32 cellular contexts compared by ENCODE assay signal in the genomic region with DNA sequence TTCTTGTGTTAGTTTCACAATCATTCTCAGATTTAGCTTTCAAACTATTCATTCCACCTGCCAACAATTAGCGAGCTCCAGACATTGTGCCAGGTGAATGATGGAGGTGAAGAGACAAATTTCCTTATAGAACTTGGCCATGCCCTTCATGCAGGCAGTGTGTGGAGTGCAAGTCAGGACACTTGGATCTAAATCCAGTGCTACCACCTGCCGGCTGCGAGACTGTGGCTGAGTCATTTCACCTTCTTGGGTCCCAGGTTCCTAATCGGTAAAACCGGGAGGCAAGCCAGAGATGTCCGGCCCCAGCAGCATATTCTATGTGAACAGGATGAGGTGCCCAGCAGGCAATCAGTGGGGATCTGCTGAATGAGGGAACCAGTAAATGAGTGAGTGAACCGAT. TPM values are rescaled to one million over a fixed set of nuclear protein-coding genes. Genes with fewer than 3 reads are reported as not detected.
A peak's percentile ranks its signal among the peaks of the same experiment; 100 is the strongest.
DNase-seq lines count a peak whose midpoint lies in the region; ATAC-seq, FAIRE-seq and TF ChIP-seq lines count a peak whose summit lies in the region.
"Had no signal": no experiment of that assay in that cellular context is flagged by ENCODE, and none has a peak within 500 bp of the region (broad histone marks: within the 10 kb centered on the region; RNA-seq: fewer than 3 reads in every experiment).

No MANE protein-coding gene starts in this region.

- peaks cover 19% of the 10 kb centered on the region for H3K27me3 Mint-ChIP-seq in nephron progenitor cell (ENCODE audit: low read depth, poor library complexity)
- H3K27me3 Mint-ChIP-seq: activated B cell treated with CpG ODN at 0.5 μM for 24 hours had no signal

- H3K36me3 ChIP-seq in K562 (ENCODE audit: control insufficient read depth, insufficient read depth, low read length) (no peaks in the 10 kb centered on the region), keratinocyte (ENCODE audit: control insufficient read depth in 2 of 2, extremely low read depth in 1 of 2, insufficient read depth in 2 of 2, low read length in 2 of 2) (no peaks in the 10 kb centered on the region)
- H3K36me3 ChIP-seq: BLaER1 treated with 17β-estradiol and CSF1 and Interleukin-3, amounts not matched to agents 10 nM and 100 nM; HAP-1; SJSA1; tibial artery had no signal

- H3K27ac ChIP-seq in K562 (ENCODE audit: extremely low read depth, low read depth, low read length) (no peak overlapping the region; the same call in 2 of the 3 replicates), keratinocyte (ENCODE audit: control insufficient read depth, insufficient read depth, low read length) (no peak overlapping the region)
- H3K27ac ChIP-seq: BLaER1 treated with 17β-estradiol and CSF1 and Interleukin-3, amounts not matched to agents 10 nM and 100 nM; SJSA1; tibial artery had no signal

- in situ Hi-C loops in K562 (cut with MboI), result no loop called here

- intact Hi-C loops in K562 (cut with micrococcal nuclease), result loop anchor here (2.0 to 5.0 kb wide), 3 partner anchors 15 to 205 kb away; no protein-coding TSS in a partner anchor

- POLR2A ChIA-PET in K562 (lab: Yijun Ruan, JAX), result interaction anchor here (0.8 kb wide), 1 partner anchor 68 kb away, joined by 3 read pairs; no protein-coding TSS in a partner anchor

- no peaks in the 10 kb centered on the region for H4K20me1 ChIP-seq in K562 (replicated peaks; ENCODE audit: control insufficient read depth, insufficient read depth, low read length)
- H4K20me1 ChIP-seq in keratinocyte (ENCODE audit: control insufficient read depth, extremely low read depth, insufficient read depth, low read length), result no peaks in the 10 kb centered on the region
- H4K20me1 ChIP-seq: BLaER1 treated with 17β-estradiol and CSF1 and Interleukin-3, amounts not matched to agents 10 nM and 100 nM had no signal

- CTCF ChIA-PET in K562 (lab: Yijun Ruan, JAX; ENCODE audit: low intra/inter-chr PET ratio), result interaction anchor here (0.6 to 1.2 kb wide), 2 partner anchors 16 to 289 kb away, joined by 3 read pairs; no protein-coding TSS in a partner anchor

- ATAC-seq in K562 (peak; percentile 6; the same call in 2 of the 3 replicates), HG02981 (IDR thresholded peaks at IDR 0.05; ENCODE audit: unreplicated experiment) (no peak), HG02763 (IDR thresholded peaks at IDR 0.05; ENCODE audit: unreplicated experiment) (no peak)
- ATAC-seq: naive thymus-derived CD8-positive, alpha-beta T cell had no signal

- peaks cover 46 to 64% of the 10 kb centered on the region in 2 experiments for H3K4me1 ChIP-seq in K562 (replicated peaks in 1 of 2; ENCODE audit: control insufficient read depth in 2 of 2, insufficient read depth in 2 of 2, low read length in 2 of 2)
- peaks cover 56% of the 10 kb centered on the region for H3K4me1 ChIP-seq in keratinocyte (ENCODE audit: control insufficient read depth, extremely low read depth, insufficient read depth, low read length)
- H3K4me1 ChIP-seq: BLaER1 treated with 17β-estradiol and CSF1 and Interleukin-3, amounts not matched to agents 10 nM and 100 nM had no signal

- peak overlapping the region; percentile 49; the same call in 1 of the 2 replicates for H3K4me2 ChIP-seq in K562 (ENCODE audit: insufficient read depth, low read length)
- peak overlapping the region; percentile 31 for H3K4me2 ChIP-seq in keratinocyte (ENCODE audit: control insufficient read depth, extremely low read depth, insufficient read depth, low read depth, low read length)
- H3K4me2 ChIP-seq: BLaER1 treated with 17β-estradiol and CSF1 and Interleukin-3, amounts not matched to agents 10 nM and 100 nM had no signal

- TF ChIP-seq EP300 in K562 (IDR thresholded peaks at IDR 0.05; ENCODE audit: low read length), result no peak; the same call in 1 of the 2 replicates

- WGBS in K562 (ENCODE audit: insufficient coverage, low coverage, missing lambda C conversion rate), result 11% methylated on average over 7 of the region's 7 CpGs

- H3K27ac Mint-ChIP-seq in nephron progenitor cell, result no peak overlapping the region
- H3K27ac Mint-ChIP-seq: activated B cell treated with CpG ODN at 0.5 μM for 24 hours; activated CD4-positive, alpha-beta T cell treated with anti-CD3 and anti-CD28 coated beads, Interleukin-2, amount 10 ng/mL, durations not matched to agents 7 days and 5 days; activated naive CD8-positive, alpha-beta T cell; naive thymus-derived CD8-positive, alpha-beta T cell had no signal

- no TSS peak for BruUV-seq in K562 (replicated peaks; lab: Mats Ljungman, UMichigan)

- peaks cover 33% of the 10 kb centered on the region for H3K4me1 Mint-ChIP-seq in nephron progenitor cell

- H3K4me3 ChIP-seq in K562, result no peak overlapping the region
- H3K4me3 ChIP-seq in keratinocyte (ENCODE audit: control insufficient read depth in 2 of 3, extremely low read depth in 1 of 3, insufficient read depth in 2 of 3, low read depth in 1 of 3, low read length in 3 of 3), result no peak overlapping the region
- H3K4me3 ChIP-seq: BLaER1 treated with 17β-estradiol and CSF1 and Interleukin-3, amounts not matched to agents 10 nM and 100 nM; HAP-1; SJSA1; tibial artery had no signal

- no peaks in the 10 kb centered on the region for H3K9me3 Mint-ChIP-seq in nephron progenitor cell
- H3K9me3 Mint-ChIP-seq: activated B cell treated with CpG ODN at 0.5 μM for 24 hours; activated CD4-positive, alpha-beta T cell treated with anti-CD3 and anti-CD28 coated beads, Interleukin-2, amount 10 ng/mL, durations not matched to agents 7 days and 5 days; naive thymus-derived CD8-positive, alpha-beta T cell had no signal

- FAIRE-seq in K562 (lab: Jason Lieb, UNC) (peak; percentile 48), keratinocyte (lab: Jason Lieb, UNC) (no peak), urothelium cell line (lab: Jason Lieb, UNC) (no peak)
- FAIRE-seq: G401.6, islet of Langerhans had no signal

- peak in 1 of 2 experiments; percentile 70; a peak in 2 of 4 replicates for TF ChIP-seq RAD21 in K562 (CRISPR knock-in tag; conservative IDR thresholded peaks at IDR 0.05 in 1 of 2, IDR thresholded peaks at IDR 0.05 in 1 of 2)

- no peaks in the 10 kb centered on the region for H3K36me3 Mint-ChIP-seq in nephron progenitor cell (ENCODE audit: low read depth)
- H3K36me3 Mint-ChIP-seq: activated naive CD8-positive, alpha-beta T cell; naive thymus-derived CD8-positive, alpha-beta T cell had no signal

- TF ChIP-seq CTCF in K562 (IDR thresholded peaks at IDR 0.05 in 2 of 3, conservative IDR thresholded peaks at IDR 0.05 in 1 of 3; ENCODE audit: insufficient read depth in 2 of 3, low read depth in 1 of 3, low read length in 3 of 3) (peak in 2 of 3 experiments; percentile 26 to 35; a peak in 2 of 6 replicates), keratinocyte (optimal IDR thresholded peaks at IDR 0.05 in 1 of 3, IDR thresholded peaks at IDR 0.05 in 1 of 3, conservative IDR thresholded peaks at IDR 0.05 in 1 of 3; ENCODE audit: extremely low read depth in 1 of 3, insufficient read depth in 2 of 3, low read length in 3 of 3) (peak; percentile 11 to 62 (median 28)), nephron progenitor cell (IDR thresholded peaks at IDR 0.05) (no peak)

- H3K9me3 ChIP-seq in K562 (replicated peaks; ENCODE audit: control insufficient read depth, insufficient read depth, low read depth, low read length) (no peaks in the 10 kb centered on the region), keratinocyte (ENCODE audit: control insufficient read depth, low read depth, low read length) (no peaks in the 10 kb centered on the region)
- H3K9me3 ChIP-seq: BLaER1 treated with 17β-estradiol and CSF1 and Interleukin-3, amounts not matched to agents 10 nM and 100 nM; HAP-1; SJSA1; tibial artery had no signal

- no peak overlapping the region for H3K4me3 Mint-ChIP-seq in nephron progenitor cell
- H3K4me3 Mint-ChIP-seq: activated B cell treated with CpG ODN at 0.5 μM for 24 hours; activated CD4-positive, alpha-beta T cell treated with anti-CD3 and anti-CD28 coated beads, Interleukin-2, amount 10 ng/mL, durations not matched to agents 7 days and 5 days; activated naive CD8-positive, alpha-beta T cell; naive thymus-derived CD8-positive, alpha-beta T cell had no signal

- H3K27me3 ChIP-seq in K562 (ENCODE audit: control insufficient read depth in 2 of 2, insufficient read depth in 2 of 2, low read length in 2 of 2) (no peaks in the 10 kb centered on the region), keratinocyte (ENCODE audit: control insufficient read depth, extremely low read depth, insufficient read depth, low read length) (no peaks in the 10 kb centered on the region)
- H3K27me3 ChIP-seq: BLaER1 treated with 17β-estradiol and CSF1 and Interleukin-3, amounts not matched to agents 10 nM and 100 nM; SJSA1; tibial artery had no signal

- H3K9me1 ChIP-seq in K562 (ENCODE audit: control insufficient read depth, insufficient read depth, low read length) (no peaks in the 10 kb centered on the region), keratinocyte (ENCODE audit: control insufficient read depth, extremely low read depth, insufficient read depth, low read length) (no peaks in the 10 kb centered on the region)

- peak overlapping the region; percentile 27; the same call in 1 of the 2 replicates for H2AFZ ChIP-seq in K562 (ENCODE audit: low read depth, low read length)
- peak overlapping the region; percentile 28 for H2AFZ ChIP-seq in keratinocyte (ENCODE audit: control insufficient read depth, low read length)

- no peak overlapping the region for H3K9ac ChIP-seq in K562 (ENCODE audit: insufficient read depth in 1 of 2, low read depth in 2 of 2, low read length in 2 of 2)
- no peak overlapping the region for H3K9ac ChIP-seq in keratinocyte (ENCODE audit: control insufficient read depth, extremely low read depth, insufficient read depth, low read length)
- H3K9ac ChIP-seq: BLaER1 treated with 17β-estradiol and CSF1 and Interleukin-3, amounts not matched to agents 10 nM and 100 nM had no signal

- DNase-seq in LoVo (ENCODE audit: low spot score) (peak; percentile 64), K562 (ENCODE audit: extremely low read depth in 1 of 4, low spot score in 3 of 4) (peak in 1 of 4 experiments; percentile 76), keratinocyte (ENCODE audit: low read depth, low spot score) (no peak), nephron progenitor cell (no peak), urothelium cell line (ENCODE audit: low spot score) (no peak)
- DNase-seq: activated B cell treated with CpG ODN at 0.5 μM for 24 hours; activated CD4-positive, alpha-beta T cell treated with anti-CD3 and anti-CD28 coated beads, Interleukin-2, amount 10 ng/mL, durations not matched to agents 7 days and 5 days; activated effector memory CD4-positive, alpha-beta T cell treated with Interleukin-2 at 50 U/mL for 16 hours; activated T-cell treated with anti-CD3 and anti-CD28 coated beads, Interleukin-2, amount 50 U/mL, for 1 hour; COR-L47; DMS79; effector CD8-positive, alpha-beta T cell; KBM-7; MM.1S; naive thymus-derived CD8-positive, alpha-beta T cell; NCI-H1436; NCI-H446 treated with DMSO at 0.1 percent for 48 hours; NCI-H82; occipital lobe; stimulated activated CD4-positive, alpha-beta T cell treated with anti-CD3 and anti-CD28 coated beads, Interleukin-4, amount 100 ng/mL, for 24 hours; T1000; tibial artery had no signal

- H3K79me2 ChIP-seq in K562 (ENCODE audit: control insufficient read depth, insufficient read depth, low read length), result no peaks in the 10 kb centered on the region
- no peaks in the 10 kb centered on the region for H3K79me2 ChIP-seq in keratinocyte (ENCODE audit: control insufficient read depth, insufficient read depth, low read length)

- dilution Hi-C loops in keratinocyte (cut with MboI; ENCODE audit: extremely low pct_ligation_motif_present, low sequenced_read_pairs), result no loop called here

- TF ChIP-seq POLR2A in K562 (conservative IDR thresholded peaks at IDR 0.05), result no peak

RNA-seq across cellular contexts. Expression of gene EHF, which starts 18.6 kb away (rescaled TPM):
- total RNA-seq in K562 (2011; cell fraction: chromatin; rRNA removed; ENCODE audit: low replicate concordance), result not detected in 2 replicates
- total RNA-seq in K562 (2011; cell fraction: nucleolus; rRNA removed), result not detected in 2 replicates
- total RNA-seq in K562 (2011; cell fraction: nucleoplasm; rRNA removed), result not detected in 2 replicates
- total RNA-seq in K562 (2014; rRNA removed) (0.20 and 0.54 TPM in 2 replicates), K562 (2014; rRNA removed; fragmentation: Illumina TruSeq; extraction: Trizol) (0.41 and 0.47 TPM in 2 replicates), K562 (2015; rRNA removed; fragmentation: Illumina TruSeq; extraction: Trizol) (0.34 and 0.40 TPM in 2 replicates), K562 (2021) (0.38 and 0.76 TPM in 2 replicates)
- polyA plus RNA-seq in K562 (2011; rRNA removed) (0.03 and 0.04 TPM in 2 replicates), K562 (2014; fragmentation: Illumina TruSeq; extraction: Trizol) (0.24 TPM in 1 of 2 replicates, not detected in the other), K562 (2014; fragmentation: Nextera tagmentation; extraction: Ambion mirVana) (under 1 TPM; 0.24 to 0.37 TPM), K562 (2014; rRNA removed) (0.04 TPM in 1 of 2 replicates, not detected in the other), keratinocyte (64.1 to 74.7 TPM (median 64.2 TPM) in 3 replicates)
- 0.13 TPM in 1 of 2 replicates, not detected in the other for polyA plus RNA-seq in K562 (2011; cell fraction: cytosol; rRNA removed)
- not detected in 2 replicates for polyA plus RNA-seq in K562 (2011; cell fraction: nucleus; rRNA removed)
- 0.17 and 0.37 TPM in 2 replicates for polyA plus RNA-seq in K562 (2012)
- polyA minus RNA-seq in K562 (2011; rRNA and poly(A)+ RNA removed), result 0.11 and 0.36 TPM in 2 replicates
- polyA minus RNA-seq in K562 (2011; cell fraction: cytosol; rRNA and poly(A)+ RNA removed), result not detected in 2 replicates
- not detected in 2 replicates for polyA minus RNA-seq in K562 (2011; cell fraction: nucleus; rRNA and poly(A)+ RNA removed)
- 166 TPM for polyA plus RNA-seq in keratinocyte (2011; ENCODE audit: low read depth)
- polyA plus RNA-seq in keratinocyte (2011; cell fraction: cytosol; rRNA removed), result 35.4 and 44.1 TPM in 2 replicates
- 63.4 and 73.7 TPM in 2 replicates for polyA plus RNA-seq in keratinocyte (2011; cell fraction: nucleus; rRNA removed)
- polyA plus RNA-seq in keratinocyte (2012; ENCODE audit: low replicate concordance), result 46.1 and 56.5 TPM in 2 replicates
- 159 to 232 TPM (median 215 TPM) in 3 replicates for polyA minus RNA-seq in keratinocyte
- 70.0 TPM for polyA minus RNA-seq in keratinocyte (2011; cell fraction: cytosol; rRNA and poly(A)+ RNA removed)
- 73.6 and 104 TPM in 2 replicates for polyA minus RNA-seq in keratinocyte (2011; cell fraction: nucleus; rRNA and poly(A)+ RNA removed)
- total RNA-seq: naive thymus-derived CD8-positive, alpha-beta T cell; pulmonary artery endothelial cell; RPMI7951; SJSA1 had no signal
- polyA plus RNA-seq: naive thymus-derived CD8-positive, alpha-beta T cell had no signal

Comparison
In these comparisons a context has a peak if more than half of its experiments do, and no peak if none do; other contexts are left out.
1. RNA of gene EHF, which starts 18.6 kb away (polyA plus RNA-seq): 35.4 to 166 TPM in keratinocyte; 0.03 to 0.37 TPM in K562; every median in the first group is over 10 times any median in the second.